Comparison of ENCODE assay signal across 1 cellular context in genomic region chr11:57395905-57396623, GRCh38.
A peak's percentile ranks its signal among the peaks of the same experiment; 100 is the strongest.
TF ChIP-seq lines count a peak whose summit lies in the region.

No MANE protein-coding gene starts in this region.

TF ChIP-seq in K562, 482 proteins besides CTCF, POLR2A, EP300 and RAD21 (continued from another document and continues in another):
- TF ChIP-seq CTCFL (IDR thresholded peaks at IDR 0.05; ENCODE audit: borderline replicate concordance, insufficient read depth, low read depth, low read length, poor library complexity, severe bottlenecking): no peak
- TF ChIP-seq CXXC5 (CRISPR knock-in tag; IDR thresholded peaks at IDR 0.05): peak; percentile 74
- peak; percentile 58; the same call in 1 of the 2 replicates for TF ChIP-seq ATF7 (IDR thresholded peaks at IDR 0.05)
- TF ChIP-seq ZNF589 (CRISPR knock-in tag; IDR thresholded peaks at IDR 0.05; ENCODE audit: low read depth): 0 out of 2 replicates have a peak, but pooled peaks have one; percentile 33
- TF ChIP-seq NFE2 (IDR thresholded peaks at IDR 0.05; ENCODE audit: low read depth): no peak
- TF ChIP-seq, protein P1, sequence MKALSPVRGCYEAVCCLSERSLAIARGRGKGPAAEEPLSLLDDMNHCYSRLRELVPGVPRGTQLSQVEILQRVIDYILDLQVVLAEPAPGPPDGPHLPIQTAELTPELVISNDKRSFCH (CRISPR knock-in tag; IDR thresholded peaks at IDR 0.05): no peak
- TF ChIP-seq, protein P1 (tag; IDR thresholded peaks at IDR 0.05): 0 out of 2 replicates have a peak, but pooled peaks have one; percentile 28
- TF ChIP-seq, protein P2, sequence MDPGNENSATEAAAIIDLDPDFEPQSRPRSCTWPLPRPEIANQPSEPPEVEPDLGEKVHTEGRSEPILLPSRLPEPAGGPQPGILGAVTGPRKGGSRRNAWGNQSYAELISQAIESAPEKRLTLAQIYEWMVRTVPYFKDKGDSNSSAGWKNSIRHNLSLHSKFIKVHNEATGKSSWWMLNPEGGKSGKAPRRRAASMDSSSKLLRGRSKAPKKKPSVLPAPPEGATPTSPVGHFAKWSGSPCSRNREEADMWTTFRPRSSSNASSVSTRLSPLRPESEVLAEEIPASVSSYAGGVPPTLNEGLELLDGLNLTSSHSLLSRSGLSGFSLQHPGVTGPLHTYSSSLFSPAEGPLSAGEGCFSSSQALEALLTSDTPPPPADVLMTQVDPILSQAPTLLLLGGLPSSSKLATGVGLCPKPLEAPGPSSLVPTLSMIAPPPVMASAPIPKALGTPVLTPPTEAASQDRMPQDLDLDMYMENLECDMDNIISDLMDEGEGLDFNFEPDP (CRISPR knock-in tag; IDR thresholded peaks at IDR 0.05): no peak
- TF ChIP-seq, protein P3, sequence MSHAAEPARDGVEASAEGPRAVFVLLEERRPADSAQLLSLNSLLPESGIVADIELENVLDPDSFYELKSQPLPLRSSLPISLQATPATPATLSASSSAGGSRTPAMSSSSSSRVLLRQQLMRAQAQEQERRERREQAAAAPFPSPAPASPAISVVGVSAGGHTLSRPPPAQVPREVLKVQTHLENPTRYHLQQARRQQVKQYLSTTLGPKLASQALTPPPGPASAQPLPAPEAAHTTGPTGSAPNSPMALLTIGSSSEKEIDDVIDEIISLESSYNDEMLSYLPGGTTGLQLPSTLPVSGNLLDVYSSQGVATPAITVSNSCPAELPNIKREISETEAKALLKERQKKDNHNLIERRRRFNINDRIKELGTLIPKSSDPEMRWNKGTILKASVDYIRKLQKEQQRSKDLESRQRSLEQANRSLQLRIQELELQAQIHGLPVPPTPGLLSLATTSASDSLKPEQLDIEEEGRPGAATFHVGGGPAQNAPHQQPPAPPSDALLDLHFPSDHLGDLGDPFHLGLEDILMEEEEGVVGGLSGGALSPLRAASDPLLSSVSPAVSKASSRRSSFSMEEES (CRISPR knock-in tag; IDR thresholded peaks at IDR 0.05): no peak
- peak; percentile 90 for TF ChIP-seq ARID1B (IDR thresholded peaks at IDR 0.05)
- no peak for TF ChIP-seq RBM15 (IDR thresholded peaks at IDR 0.05; ENCODE audit: insufficient read depth, low read length)
- TF ChIP-seq RNF2 (IDR thresholded peaks at IDR 0.05): peak; percentile 48; the same call in 1 of the 2 replicates
- no peak for TF ChIP-seq NR4A1 (CRISPR knock-in tag; IDR thresholded peaks at IDR 0.05)
- TF ChIP-seq NR4A1 (tag; IDR thresholded peaks at IDR 0.05): 0 out of 2 replicates have a peak, but pooled peaks have one; percentile 49
- peak; percentile 81 for TF ChIP-seq TEAD4 (IDR thresholded peaks at IDR 0.05; ENCODE audit: low read length)
- TF ChIP-seq TEAD4 (CRISPR knock-in tag; IDR thresholded peaks at IDR 0.05; ENCODE audit: borderline replicate concordance): no peak
- 0 out of 2 replicates have a peak, but pooled peaks have one; percentile 21 for TF ChIP-seq HSF4 (CRISPR knock-in tag; IDR thresholded peaks at IDR 0.05; ENCODE audit: borderline replicate concordance)
- TF ChIP-seq, protein P4, sequence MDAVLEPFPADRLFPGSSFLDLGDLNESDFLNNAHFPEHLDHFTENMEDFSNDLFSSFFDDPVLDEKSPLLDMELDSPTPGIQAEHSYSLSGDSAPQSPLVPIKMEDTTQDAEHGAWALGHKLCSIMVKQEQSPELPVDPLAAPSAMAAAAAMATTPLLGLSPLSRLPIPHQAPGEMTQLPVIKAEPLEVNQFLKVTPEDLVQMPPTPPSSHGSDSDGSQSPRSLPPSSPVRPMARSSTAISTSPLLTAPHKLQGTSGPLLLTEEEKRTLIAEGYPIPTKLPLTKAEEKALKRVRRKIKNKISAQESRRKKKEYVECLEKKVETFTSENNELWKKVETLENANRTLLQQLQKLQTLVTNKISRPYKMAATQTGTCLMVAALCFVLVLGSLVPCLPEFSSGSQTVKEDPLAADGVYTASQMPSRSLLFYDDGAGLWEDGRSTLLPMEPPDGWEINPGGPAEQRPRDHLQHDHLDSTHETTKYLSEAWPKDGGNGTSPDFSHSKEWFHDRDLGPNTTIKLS (IDR thresholded peaks at IDR 0.05; ENCODE audit: borderline replicate concordance, low read depth): no peak
- TF ChIP-seq DNMT1 (IDR thresholded peaks at IDR 0.05): no peak
- peak; percentile 32 for TF ChIP-seq BRD9 (IDR thresholded peaks at IDR 0.05; ENCODE audit: low read depth, partially characterized antibody)
- TF ChIP-seq NCOA4 (IDR thresholded peaks at IDR 0.05; ENCODE audit: partially characterized antibody): no peak
- 0 out of 2 replicates have a peak, but pooled peaks have one; percentile 6 for TF ChIP-seq ETV1 (tag; conservative IDR thresholded peaks at IDR 0.05; ENCODE audit: low read depth)
- no peak for TF ChIP-seq FIP1L1 (IDR thresholded peaks at IDR 0.05; ENCODE audit: low read depth, low read length, poor library complexity, severe bottlenecking)
- peak; percentile 80 for TF ChIP-seq ZNF583 (CRISPR knock-in tag; IDR thresholded peaks at IDR 0.05)
- no peak for TF ChIP-seq FOXJ3 (CRISPR knock-in tag; IDR thresholded peaks at IDR 0.05)
- no peak for TF ChIP-seq THAP7 (CRISPR knock-in tag; IDR thresholded peaks at IDR 0.05)
- no peak for TF ChIP-seq ZNF445 (CRISPR knock-in tag; IDR thresholded peaks at IDR 0.05; ENCODE audit: low read depth)
- TF ChIP-seq NR2C1 (IDR thresholded peaks at IDR 0.05): no peak
- peak; percentile 21; the same call in 1 of the 2 replicates for TF ChIP-seq NR2C1 (tag; IDR thresholded peaks at IDR 0.05)
- TF ChIP-seq EHMT2 (IDR thresholded peaks at IDR 0.05): peak; percentile 11; the same call in 1 of the 2 replicates
- no peak for TF ChIP-seq L3MBTL2 (IDR thresholded peaks at IDR 0.05)
- 0 out of 2 replicates have a peak, but pooled peaks have one; percentile 33 for TF ChIP-seq ZBTB2 (IDR thresholded peaks at IDR 0.05)
- TF ChIP-seq ZNF140 (CRISPR knock-in tag; IDR thresholded peaks at IDR 0.05): no peak
- TF ChIP-seq ZNF639 (CRISPR knock-in tag; conservative IDR thresholded peaks at IDR 0.05 in 1 of 2, IDR thresholded peaks at IDR 0.05 in 1 of 2): peak in 1 of 2 experiments; percentile 77; a peak in 2 of 4 replicates
- 0 out of 2 replicates have a peak, but pooled peaks have one; percentile 20 for TF ChIP-seq BHLHE40 (IDR thresholded peaks at IDR 0.05; ENCODE audit: low read length)
- TF ChIP-seq, protein P5, sequence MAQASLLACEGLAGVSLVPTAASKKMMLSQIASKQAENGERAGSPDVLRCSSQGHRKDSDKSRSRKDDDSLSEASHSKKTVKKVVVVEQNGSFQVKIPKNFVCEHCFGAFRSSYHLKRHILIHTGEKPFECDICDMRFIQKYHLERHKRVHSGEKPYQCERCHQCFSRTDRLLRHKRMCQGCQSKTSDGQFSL (CRISPR knock-in tag; IDR thresholded peaks at IDR 0.05): no peak
- TF ChIP-seq, protein P5 (tag; IDR thresholded peaks at IDR 0.05): 0 out of 4 replicates have a peak, but pooled peaks of 1 of the 2 experiments have one; percentile 28
- TF ChIP-seq POLR2AphosphoS5 (IDR thresholded peaks at IDR 0.05; ENCODE audit: control insufficient read depth, insufficient read depth, low read depth, low read length): peak; percentile 71; the same call in 1 of the 2 replicates
- peak; percentile 73; the same call in 1 of the 2 replicates for TF ChIP-seq DMBX1 (CRISPR knock-in tag; IDR thresholded peaks at IDR 0.05; ENCODE audit: borderline replicate concordance)
- peak in 1 of 2 experiments; percentile 35; a peak in 2 of 4 replicates for TF ChIP-seq MAZ (CRISPR knock-in tag; conservative IDR thresholded peaks at IDR 0.05 in 1 of 2, IDR thresholded peaks at IDR 0.05 in 1 of 2)
- no peak for TF ChIP-seq IRF2 (CRISPR knock-in tag; IDR thresholded peaks at IDR 0.05)
- TF ChIP-seq ZNF311 (CRISPR knock-in tag; IDR thresholded peaks at IDR 0.05): 0 out of 2 replicates have a peak, but pooled peaks have one; percentile 12
- TF ChIP-seq, protein P6, sequence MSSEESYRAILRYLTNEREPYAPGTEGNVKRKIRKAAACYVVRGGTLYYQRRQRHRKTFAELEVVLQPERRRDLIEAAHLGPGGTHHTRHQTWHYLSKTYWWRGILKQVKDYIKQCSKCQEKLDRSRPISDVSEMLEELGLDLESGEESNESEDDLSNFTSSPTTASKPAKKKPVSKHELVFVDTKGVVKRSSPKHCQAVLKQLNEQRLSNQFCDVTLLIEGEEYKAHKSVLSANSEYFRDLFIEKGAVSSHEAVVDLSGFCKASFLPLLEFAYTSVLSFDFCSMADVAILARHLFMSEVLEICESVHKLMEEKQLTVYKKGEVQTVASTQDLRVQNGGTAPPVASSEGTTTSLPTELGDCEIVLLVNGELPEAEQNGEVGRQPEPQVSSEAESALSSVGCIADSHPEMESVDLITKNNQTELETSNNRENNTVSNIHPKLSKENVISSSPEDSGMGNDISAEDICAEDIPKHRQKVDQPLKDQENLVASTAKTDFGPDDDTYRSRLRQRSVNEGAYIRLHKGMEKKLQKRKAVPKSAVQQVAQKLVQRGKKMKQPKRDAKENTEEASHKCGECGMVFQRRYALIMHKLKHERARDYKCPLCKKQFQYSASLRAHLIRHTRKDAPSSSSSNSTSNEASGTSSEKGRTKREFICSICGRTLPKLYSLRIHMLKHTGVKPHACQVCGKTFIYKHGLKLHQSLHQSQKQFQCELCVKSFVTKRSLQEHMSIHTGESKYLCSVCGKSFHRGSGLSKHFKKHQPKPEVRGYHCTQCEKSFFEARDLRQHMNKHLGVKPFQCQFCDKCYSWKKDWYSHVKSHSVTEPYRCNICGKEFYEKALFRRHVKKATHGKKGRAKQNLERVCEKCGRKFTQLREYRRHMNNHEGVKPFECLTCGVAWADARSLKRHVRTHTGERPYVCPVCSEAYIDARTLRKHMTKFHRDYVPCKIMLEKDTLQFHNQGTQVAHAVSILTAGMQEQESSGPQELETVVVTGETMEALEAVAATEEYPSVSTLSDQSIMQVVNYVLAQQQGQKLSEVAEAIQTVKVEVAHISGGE (CRISPR knock-in tag; IDR thresholded peaks at IDR 0.05): peak in 1 of 3 experiments; percentile 70; a peak in 2 of 6 replicates
- TF ChIP-seq, protein P7, sequence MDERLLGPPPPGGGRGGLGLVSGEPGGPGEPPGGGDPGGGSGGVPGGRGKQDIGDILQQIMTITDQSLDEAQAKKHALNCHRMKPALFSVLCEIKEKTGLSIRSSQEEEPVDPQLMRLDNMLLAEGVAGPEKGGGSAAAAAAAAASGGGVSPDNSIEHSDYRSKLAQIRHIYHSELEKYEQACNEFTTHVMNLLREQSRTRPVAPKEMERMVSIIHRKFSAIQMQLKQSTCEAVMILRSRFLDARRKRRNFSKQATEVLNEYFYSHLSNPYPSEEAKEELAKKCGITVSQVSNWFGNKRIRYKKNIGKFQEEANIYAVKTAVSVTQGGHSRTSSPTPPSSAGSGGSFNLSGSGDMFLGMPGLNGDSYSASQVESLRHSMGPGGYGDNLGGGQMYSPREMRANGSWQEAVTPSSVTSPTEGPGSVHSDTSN (CRISPR knock-in tag; IDR thresholded peaks at IDR 0.05; ENCODE audit: low read depth): no peak
- TF ChIP-seq, protein P7 (tag; conservative IDR thresholded peaks at IDR 0.05; ENCODE audit: low read depth): no peak
- TF ChIP-seq RHOXF2B (CRISPR knock-in tag; conservative IDR thresholded peaks at IDR 0.05): no peak
- peak; percentile 73 for TF ChIP-seq SPI1 (IDR thresholded peaks at IDR 0.05; ENCODE audit: borderline replicate concordance, low read depth, low read length)
